17 cellular contexts compared by ENCODE assay signal in the genomic region with DNA sequence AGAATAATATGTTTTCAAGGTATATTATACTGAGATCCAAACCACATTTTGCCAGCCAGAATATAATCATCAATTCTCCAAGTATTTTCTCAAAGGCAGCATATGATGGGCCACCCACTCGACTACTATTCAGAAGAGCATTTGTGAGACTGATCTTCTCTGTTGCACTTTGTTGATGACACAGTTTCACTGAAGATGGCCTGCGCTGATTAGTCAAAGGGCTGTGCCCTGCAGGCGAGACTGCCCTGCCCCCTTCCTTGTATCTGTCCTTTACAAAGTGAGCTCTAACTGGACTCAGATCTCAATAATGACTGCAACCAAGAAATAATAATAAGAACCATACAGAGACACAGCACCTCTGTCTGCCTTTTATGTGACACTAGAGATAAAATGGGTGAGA.
A peak's percentile ranks its signal among the peaks of the same experiment; 100 is the strongest.
DNase-seq lines count a peak whose midpoint lies in the region; ATAC-seq, FAIRE-seq and TF ChIP-seq lines count a peak whose summit lies in the region.
"Had no signal": no experiment of that assay in that cellular context is flagged by ENCODE, and none has a peak within 500 bp of the region (broad histone marks: within the 10 kb centered on the region; RNA-seq: fewer than 3 reads in every experiment).

No MANE protein-coding gene starts in this region.

- H3K36me3 ChIP-seq in GM23338 (ENCODE audit: insufficient read depth) (no peaks in the 10 kb centered on the region), adrenal gland (replicated peaks in 1 of 2) (no peaks in the 10 kb centered on the region), HepG2 (replicated peaks in 1 of 2; ENCODE audit: control insufficient read depth in 1 of 2, insufficient read depth in 2 of 2, low read length in 2 of 2) (no peaks in the 10 kb centered on the region)

- CTCF ChIA-PET in HepG2 (lab: Yijun Ruan, JAX; ENCODE audit: low intra/inter-chr PET ratio, low total read pairs): no interaction called here

- H3K36me3 Mint-ChIP-seq in GM23338 (ENCODE audit: low read depth): no peaks in the 10 kb centered on the region

- BruUV-seq in HepG2 (replicated peaks; lab: Mats Ljungman, UMichigan): no TSS peak

- H2AFZ ChIP-seq in GM23338 (peak overlapping the region; percentile 19; the same call in 1 of the 2 replicates), HepG2 (ENCODE audit: low read length) (no peak overlapping the region)

- DNase-seq in Ammon's horn (ENCODE audit: low spot score): peak; percentile 55
- no peak for DNase-seq in GM23338 (ENCODE audit: low spot score)
- DNase-seq in SK-N-DZ (ENCODE audit: low spot score): peak; percentile 6
- peak; percentile 34 for DNase-seq in medulla oblongata (ENCODE audit: extremely low spot score)
- DNase-seq in cerebellar nuclear complex (lab: John Stamatoyannopoulos, UW): no peak
- no peak for DNase-seq in adrenal gland
- no peak for DNase-seq in T-helper 1 cell
- no peak for DNase-seq in HepG2 (ENCODE audit: low spot score)
- DNase-seq: DMS53, GDM1, Kasumi-1, MV-4-11, NCI-H1436, NCI-H226, NCI-H526 had no signal

- H3K4me3 ChIP-seq in GM23338 (no peak overlapping the region), adrenal gland (no peak overlapping the region), HepG2 (replicated peaks in 1 of 3; ENCODE audit: insufficient read depth in 1 of 3, low read depth in 2 of 3, low read length in 3 of 3) (no peak overlapping the region)
- H3K4me3 ChIP-seq: A549, SK-N-MC had no signal

- H3K9me3 ChIP-seq in adrenal gland (replicated peaks in 1 of 3): peaks cover 0 to 4% (median 0%) of the 10 kb centered on the region in 3 donors
- no peaks in the 10 kb centered on the region for H3K9me3 ChIP-seq in HepG2 (ENCODE audit: low read length)
- H3K9me3 ChIP-seq: A549 had no signal

- no peaks in the 10 kb centered on the region for H3K79me2 ChIP-seq in GM23338 (replicated peaks; ENCODE audit: insufficient read depth)
- no peaks in the 10 kb centered on the region for H3K79me2 ChIP-seq in HepG2 (ENCODE audit: insufficient read depth, low read length)

- 0 out of 2 replicates have a peak overlapping the region, but pooled peaks have one; percentile 5 for H3K27ac Mint-ChIP-seq in GM23338

- WGBS in adrenal gland, 4 donors: 81 to 96% (median 92%) methylated on average over 3 of the region's 3 CpGs
- WGBS in HepG2 (ENCODE audit: low lambda C conversion rate): 71% methylated on average over 3 of the region's 3 CpGs

- H3K4me3 Mint-ChIP-seq in GM23338: no peak overlapping the region

- peaks cover 15% of the 10 kb centered on the region; the same call in 1 of the 2 replicates for H3K4me1 ChIP-seq in GM23338 (ENCODE audit: insufficient read depth)
- H3K4me1 ChIP-seq in adrenal gland (replicated peaks in 1 of 2): peaks cover 0 to 1% of the 10 kb centered on the region in 2 donors
- no peaks in the 10 kb centered on the region for H3K4me1 ChIP-seq in HepG2 (ENCODE audit: insufficient read depth, low read length)
- H3K4me1 ChIP-seq: A549 had no signal

- no peak overlapping the region for H3K4me2 ChIP-seq in GM23338
- H3K4me2 ChIP-seq in HepG2 (ENCODE audit: low read depth, low read length): no peak overlapping the region
- H3K4me2 ChIP-seq: A549 had no signal

- no peaks in the 10 kb centered on the region for H4K20me1 ChIP-seq in GM23338 (replicated peaks; ENCODE audit: insufficient read depth)
- no peaks in the 10 kb centered on the region for H4K20me1 ChIP-seq in HepG2 (ENCODE audit: insufficient read depth, low read length)

- intact Hi-C loops in adrenal gland (cut with DNase I): no loop called here
- intact Hi-C loops in HepG2 (cut with micrococcal nuclease; ENCODE audit: unreplicated experiment): no loop called here

- TF ChIP-seq EP300 in HepG2 (IDR thresholded peaks at IDR 0.05; ENCODE audit: low read depth in 2 of 2, low read length in 2 of 2) (no peak), HepG2 (CRISPR knock-in tag; IDR thresholded peaks at IDR 0.05; ENCODE audit: borderline replicate concordance) (no peak)

- H3K27ac ChIP-seq in GM23338 (ENCODE audit: low read depth): no peak overlapping the region
- no peak overlapping the region for H3K27ac ChIP-seq in adrenal gland
- H3K27ac ChIP-seq in HepG2 (ENCODE audit: extremely low read length, insufficient read depth, low read length): no peak overlapping the region
- H3K27ac ChIP-seq: A549, SK-N-MC had no signal

- TF ChIP-seq RAD21 in HepG2 (CRISPR knock-in tag; IDR thresholded peaks at IDR 0.05): no peak

- no peak for TF ChIP-seq POLR2A in adrenal gland (IDR thresholded peaks at IDR 0.05)
- no peak for TF ChIP-seq POLR2A in HepG2 (IDR thresholded peaks at IDR 0.05; ENCODE audit: insufficient read depth in 1 of 2, low read depth in 2 of 2, low read length in 2 of 2)

- no peak overlapping the region for H3K9ac ChIP-seq in HepG2 (ENCODE audit: insufficient read depth, low read depth, low read length)

- peaks cover 24% of the 10 kb centered on the region for H3K4me1 Mint-ChIP-seq in GM23338

- no peaks in the 10 kb centered on the region for H3F3A ChIP-seq in GM23338 (replicated peaks; ENCODE audit: low read depth)

- H3K27me3 Mint-ChIP-seq in GM23338 (ENCODE audit: insufficient read depth, low read depth, poor library complexity): no peaks in the 10 kb centered on the region

- ATAC-seq in GM23338: peak; percentile 57
- no peak for ATAC-seq in HepG2
- ATAC-seq: A549 had no signal

- H3K27me3 ChIP-seq in GM23338 (ENCODE audit: insufficient read depth): no peaks in the 10 kb centered on the region
- H3K27me3 ChIP-seq in adrenal gland: no peaks in the 10 kb centered on the region
- no peaks in the 10 kb centered on the region; a peak in 1 of 5 replicates for H3K27me3 ChIP-seq in HepG2 (ENCODE audit: control insufficient read depth in 1 of 2, insufficient read depth in 2 of 2, low read length in 2 of 2)

- no peak for FAIRE-seq in HepG2 (lab: Jason Lieb, UNC)
- FAIRE-seq: A549 had no signal

- no peaks in the 10 kb centered on the region for H3K9me2 ChIP-seq in GM23338 (ENCODE audit: insufficient read depth)

- no peaks in the 10 kb centered on the region for H3K9me3 Mint-ChIP-seq in GM23338

- TF ChIP-seq CTCF in GM23338 (conservative IDR thresholded peaks at IDR 0.05; ENCODE audit: low read depth in 2 of 2) (no peak), adrenal gland (IDR thresholded peaks at IDR 0.05) (no peak), HepG2 (CRISPR knock-in tag; IDR thresholded peaks at IDR 0.05) (no peak)

- POLR2A ChIA-PET in HepG2 (lab: Yijun Ruan, JAX): no interaction called here

- in situ Hi-C loops in HepG2 (cut with HindIII; ENCODE audit: extremely low pct_ligation_motif_present, low pct_unique_long_range_greater_than_20kb): no loop called here

TF ChIP-seq in GM23338, 12 proteins besides CTCF, POLR2A, EP300 and RAD21 (continues in another document):
- no peak for TF ChIP-seq STAT1 (IDR thresholded peaks at IDR 0.05; ENCODE audit: unreplicated experiment)
- TF ChIP-seq JUNB (IDR thresholded peaks at IDR 0.05; ENCODE audit: unreplicated experiment): no peak
- no peak for TF ChIP-seq EZH2phosphoT487 (IDR thresholded peaks at IDR 0.05; ENCODE audit: unreplicated experiment)

TF ChIP-seq in HepG2, 621 proteins besides CTCF, POLR2A, EP300 and RAD21:
- TF ChIP-seq RFXANK (CRISPR knock-in tag; IDR thresholded peaks at IDR 0.05): no peak
- TF ChIP-seq KLF11 (CRISPR knock-in tag; IDR thresholded peaks at IDR 0.05): no peak
- TF ChIP-seq, protein P1, sequence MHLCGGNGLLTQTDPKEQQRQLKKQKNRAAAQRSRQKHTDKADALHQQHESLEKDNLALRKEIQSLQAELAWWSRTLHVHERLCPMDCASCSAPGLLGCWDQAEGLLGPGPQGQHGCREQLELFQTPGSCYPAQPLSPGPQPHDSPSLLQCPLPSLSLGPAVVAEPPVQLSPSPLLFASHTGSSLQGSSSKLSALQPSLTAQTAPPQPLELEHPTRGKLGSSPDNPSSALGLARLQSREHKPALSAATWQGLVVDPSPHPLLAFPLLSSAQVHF (CRISPR knock-in tag; IDR thresholded peaks at IDR 0.05): no peak
- TF ChIP-seq ZNF776 (CRISPR knock-in tag; IDR thresholded peaks at IDR 0.05): no peak

Comparison
In these comparisons a context has a peak if more than half of its experiments do, and no peak if none do; other contexts are left out.
1. DNase-seq: peak in Ammon's horn (single experiment), SK-N-DZ (single experiment) and medulla oblongata (single experiment); none in GM23338 (single experiment), cerebellar nuclear complex (0 of 2), adrenal gland (0 of 7), T-helper 1 cell (0 of 5) and HepG2 (single experiment).